In genomic region chrX:126819429-126819828, GRCh38 we compare ENCODE assay signal across 35 cellular contexts. TPM values are rescaled to one million over a fixed set of nuclear protein-coding genes. Genes with fewer than 3 reads are reported as not detected.
"Had no signal": no experiment of that assay in that cellular context is flagged by ENCODE, and none has a peak within 500 bp of the region (broad histone marks: within the 10 kb centered on the region; RNA-seq: fewer than 3 reads in every experiment).

A gene with protein sequence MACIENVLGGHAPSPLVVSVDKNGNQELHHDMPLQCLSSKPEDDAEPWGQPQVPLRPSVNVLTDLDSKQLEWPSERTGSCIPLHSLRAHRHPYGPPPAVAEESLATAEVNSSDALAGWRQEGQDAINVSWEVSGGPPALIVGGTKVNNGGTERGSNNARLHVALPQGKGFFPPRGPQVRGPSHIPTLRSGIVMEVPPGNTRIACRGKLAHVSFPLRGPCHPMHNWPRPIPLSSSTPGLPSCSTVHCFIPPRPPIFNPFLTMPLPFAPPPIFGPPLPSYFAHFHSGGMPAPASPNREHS (plus strand): TSS chrX:126819729. CDS start chrX:126819844, 115 bp downstream.

- H3K4me3 Mint-ChIP-seq: activated CD4-positive, alpha-beta T cell treated with anti-CD3 and anti-CD28 coated beads, Interleukin-2, amount 10 ng/mL, durations not matched to agents 24 days and 14 days; activated CD8-positive, alpha-beta T cell treated with anti-CD3 and anti-CD28 coated beads for 36 hours; activated naive CD8-positive, alpha-beta T cell treated with anti-CD3 and anti-CD28 coated beads for 36 hours; activated T-cell treated with anti-CD3 and anti-CD28 coated beads, Interleukin-2, amount 50 U/mL, for 72 hours; activated T-helper 17 cell treated with anti-CD3 and anti-CD28 coated beads, Interleukin-2, amount 50 U/mL, for 72 hours; central memory CD8-positive, alpha-beta T cell; T-helper 1 cell treated with Interleukin-12 subunit alpha and Interleukin-12 subunit beta and Interleukin-4 antibody, amounts not matched to agents 30 μg/mL and 1 μg/mL, for 36 hours; T-helper 2 cell treated with Interferon-gamma antibody and Interleukin-4, amounts not matched to agents 5 μg/mL and 100 μg/mL, for 36 hours had no signal

- H3K4me2 ChIP-seq: SK-N-SH had no signal

- H3K27ac Mint-ChIP-seq: activated CD4-positive, alpha-beta T cell treated with anti-CD3 and anti-CD28 coated beads, Interleukin-2, amount 10 ng/mL, durations not matched to agents 24 days and 14 days; activated CD8-positive, alpha-beta T cell treated with anti-CD3 and anti-CD28 coated beads for 36 hours; activated naive CD8-positive, alpha-beta T cell treated with anti-CD3 and anti-CD28 coated beads for 36 hours; activated T-cell treated with anti-CD3 and anti-CD28 coated beads, Interleukin-2, amount 50 U/mL, for 72 hours; activated T-helper 17 cell treated with anti-CD3 and anti-CD28 coated beads, Interleukin-2, amount 50 U/mL, for 72 hours; T-helper 1 cell treated with Interleukin-12 subunit alpha and Interleukin-12 subunit beta and Interleukin-4 antibody, amounts not matched to agents 30 μg/mL and 1 μg/mL, for 36 hours; T-helper 2 cell treated with Interferon-gamma antibody and Interleukin-4, amounts not matched to agents 5 μg/mL and 100 μg/mL, for 36 hours had no signal

- H3K27ac ChIP-seq: brain microvascular endothelial cell, SJSA1 had no signal

- H3K27me3 ChIP-seq: brain microvascular endothelial cell, SJSA1 had no signal

- H3K36me3 ChIP-seq: brain microvascular endothelial cell, SJSA1 had no signal

- H3K36me3 Mint-ChIP-seq: activated naive CD8-positive, alpha-beta T cell treated with anti-CD3 and anti-CD28 coated beads for 36 hours had no signal

- H3K9me3 Mint-ChIP-seq: activated CD4-positive, alpha-beta T cell treated with anti-CD3 and anti-CD28 coated beads, Interleukin-2, amount 10 ng/mL, durations not matched to agents 24 days and 14 days; activated naive CD8-positive, alpha-beta T cell treated with anti-CD3 and anti-CD28 coated beads for 36 hours; activated T-cell treated with anti-CD3 and anti-CD28 coated beads, Interleukin-2, amount 50 U/mL, for 72 hours; activated T-helper 17 cell treated with anti-CD3 and anti-CD28 coated beads, Interleukin-2, amount 50 U/mL, for 72 hours; T-helper 1 cell treated with Interleukin-12 subunit alpha and Interleukin-12 subunit beta and Interleukin-4 antibody, amounts not matched to agents 30 μg/mL and 1 μg/mL, for 36 hours; T-helper 2 cell treated with Interferon-gamma antibody and Interleukin-4, amounts not matched to agents 5 μg/mL and 100 μg/mL, for 36 hours had no signal

- H3K9me3 ChIP-seq: SJSA1, SK-N-SH had no signal

- H3K27me3 Mint-ChIP-seq: activated CD4-positive, alpha-beta T cell treated with anti-CD3 and anti-CD28 coated beads, Interleukin-2, amount 10 ng/mL, durations not matched to agents 24 days and 14 days; activated CD8-positive, alpha-beta T cell treated with anti-CD3 and anti-CD28 coated beads for 36 hours; activated naive CD8-positive, alpha-beta T cell treated with anti-CD3 and anti-CD28 coated beads for 36 hours; activated T-helper 17 cell treated with anti-CD3 and anti-CD28 coated beads, Interleukin-2, amount 50 U/mL, for 72 hours; central memory CD8-positive, alpha-beta T cell had no signal

- DNase-seq: activated CD4-positive, alpha-beta T cell treated with anti-CD3 and anti-CD28 coated beads, Interleukin-2, amount 10 ng/mL, durations not matched to agents 24 days and 14 days; activated CD4-positive, alpha-beta T cell treated with anti-CD3 and anti-CD28 coated beads, Interleukin-2, amount 50 U/mL, for 4 hours; activated CD8-positive, alpha-beta T cell treated with anti-CD3 and anti-CD28 coated beads for 36 hours; activated effector memory CD4-positive, alpha-beta T cell treated with anti-CD3 and anti-CD28 coated beads, Interleukin-2, amount 50 U/mL, for 16 hours; activated naive CD4-positive, alpha-beta T cell; activated naive CD4-positive, alpha-beta T cell treated with anti-CD3 and anti-CD28 coated beads, Interleukin-2, amount 50 U/mL, for 16 hours; activated naive CD8-positive, alpha-beta T cell treated with anti-CD3 and anti-CD28 coated beads for 36 hours; activated T-cell treated with anti-CD3 and anti-CD28 coated beads, Interleukin-2, amount 50 U/mL, for 1 hour; activated T-cell treated with anti-CD3 and anti-CD28 coated beads, Interleukin-2, amount 50 U/mL, for 72 hours; amniotic stem cell; aorta; brain microvascular endothelial cell; Karpas-422; KBM-7; NCI-H1105; NCI-H1417 treated with DMSO at 0.1 percent for 48 hours; NCI-H187 treated with DMSO at 0.1 percent for 48 hours; NCI-H2081; NCI-H2171 treated with DMSO at 0.1 percent for 48 hours; NCI-H2227 treated with DMSO at 0.1 percent for 48 hours; NCI-H446; NCI-H510A treated with DMSO at 0.1 percent for 48 hours; NCI-H526 treated with DMSO at 0.1 percent for 48 hours; NCI-H774; NK-92 treated with Interleukin-12 subunit alpha and Interleukin-12 subunit beta, amount 100 ng/mL, for 24 hours; OCI-M1; SHP77 treated with DMSO at 0.1 percent for 48 hours; SK-N-SH had no signal

- H3K4me3 ChIP-seq: SJSA1 had no signal

- ATAC-seq: activated CD8-positive, alpha-beta T cell treated with anti-CD3 and anti-CD28 coated beads for 36 hours; activated T-cell treated with anti-CD3 and anti-CD28 coated beads, Interleukin-2, amount 50 U/mL, for 72 hours; activated T-helper 17 cell treated with anti-CD3 and anti-CD28 coated beads, Interleukin-2, amount 50 U/mL, for 72 hours had no signal

- H3K9ac ChIP-seq: SK-N-SH had no signal

- H3K4me1 Mint-ChIP-seq: activated CD4-positive, alpha-beta T cell treated with anti-CD3 and anti-CD28 coated beads, Interleukin-2, amount 10 ng/mL, durations not matched to agents 24 days and 14 days; activated naive CD8-positive, alpha-beta T cell treated with anti-CD3 and anti-CD28 coated beads for 36 hours; activated T-helper 17 cell treated with anti-CD3 and anti-CD28 coated beads, Interleukin-2, amount 50 U/mL, for 72 hours; central memory CD8-positive, alpha-beta T cell had no signal

- H3K4me1 ChIP-seq: SJSA1 had no signal

RNA-seq across cellular contexts. Expression of the gene that starts here (rescaled TPM):
- total RNA-seq: activated CD4-positive, alpha-beta T cell treated with anti-CD3 and anti-CD28 coated beads, Interleukin-2, amount 10 ng/mL, durations not matched to agents 24 days and 14 days; activated CD8-positive, alpha-beta memory T cell treated with anti-CD3 and anti-CD28 coated beads for 36 hours; activated CD8-positive, alpha-beta T cell treated with anti-CD3 and anti-CD28 coated beads for 36 hours; activated naive CD8-positive, alpha-beta T cell treated with anti-CD3 and anti-CD28 coated beads for 36 hours; activated T-cell treated with anti-CD3 and anti-CD28 coated beads, Interleukin-2, amount 50 U/mL, for 72 hours; activated T-helper 17 cell treated with anti-CD3 and anti-CD28 coated beads, Interleukin-2, amount 50 U/mL, for 72 hours; aorta; MCF 10A; SJSA1 had no signal
- polyA plus RNA-seq: aorta, SK-N-SH had no signal
